In the genomic region with DNA sequence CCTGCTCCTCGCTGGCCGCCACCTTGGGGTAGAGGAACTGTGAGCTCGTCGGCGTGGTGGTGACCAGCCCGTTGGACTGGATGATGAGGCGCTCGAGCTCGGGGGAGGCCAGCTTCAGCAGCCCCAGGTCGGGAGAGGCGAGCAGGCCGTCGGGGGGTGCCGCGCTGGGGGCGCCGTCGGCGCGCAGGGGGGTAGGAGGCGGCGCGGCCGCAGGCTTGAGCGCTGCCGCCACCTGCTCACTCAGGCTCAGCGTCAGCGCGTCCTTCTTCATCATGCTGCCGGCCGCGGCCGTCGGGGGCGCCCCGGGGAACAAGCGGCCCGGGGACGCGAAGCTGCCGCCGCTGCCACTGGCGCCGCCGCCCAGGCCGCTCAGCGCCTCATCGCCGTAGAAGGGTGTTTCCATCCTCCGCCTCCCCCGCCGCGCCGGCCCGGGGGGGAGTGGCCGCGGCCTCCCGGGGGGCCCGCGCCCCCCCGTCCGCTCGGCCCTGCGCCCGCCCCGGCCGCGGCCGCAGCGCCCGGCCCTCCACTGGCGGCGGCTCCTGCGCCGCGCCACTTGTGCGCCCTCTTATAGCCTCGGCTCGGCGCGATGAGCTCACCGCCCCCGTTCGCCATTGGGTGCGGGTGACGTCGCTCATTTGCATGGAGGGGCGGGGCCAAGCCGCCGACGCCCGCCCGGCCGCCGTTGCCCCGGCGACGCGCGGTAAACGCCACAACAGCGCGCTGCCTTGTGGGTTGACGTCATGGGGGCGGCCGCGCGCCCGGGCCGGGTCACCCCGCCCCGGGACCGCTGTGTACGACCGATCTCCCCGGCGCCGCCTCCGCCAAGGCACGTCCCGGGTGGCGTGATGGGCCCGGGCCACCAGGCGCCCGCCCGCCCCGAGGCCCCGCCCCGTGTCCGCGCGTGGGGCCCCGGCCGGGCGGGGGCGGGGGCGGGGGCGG, we compare ENCODE assay signal across 1 cellular context.
TF ChIP-seq lines count a peak whose summit lies in the region.

JUND (minus strand) TSS at position 541 of the 939 bp plus-strand sequence; CDS start at position 403, 138 bp downstream.

TF ChIP-seq in K562, 482 proteins besides CTCF, POLR2A, EP300 and RAD21 (continued from another document and continues in another):
- TF ChIP-seq MNT (conservative IDR thresholded peaks at IDR 0.05) = no peak
- no peak for TF ChIP-seq BRF2 (IDR thresholded peaks at IDR 0.05; ENCODE audit: borderline replicate concordance, insufficient read depth, insufficient read length)
- TF ChIP-seq TAF1 (IDR thresholded peaks at IDR 0.05; ENCODE audit: control insufficient read depth, extremely low read depth, insufficient read depth, low read length, severe bottlenecking) = peak; percentile 94
- no peak for TF ChIP-seq ZNF184 (CRISPR knock-in tag; IDR thresholded peaks at IDR 0.05)
- TF ChIP-seq TARDBP (IDR thresholded peaks at IDR 0.05) = peak; percentile 97; the same call in 1 of the 2 replicates
- no peak for TF ChIP-seq ZBTB43 (CRISPR knock-in tag; IDR thresholded peaks at IDR 0.05)
- no peak for TF ChIP-seq ZNF253 (CRISPR knock-in tag; conservative IDR thresholded peaks at IDR 0.05)
- no peak for TF ChIP-seq POU5F1 (IDR thresholded peaks at IDR 0.05; ENCODE audit: borderline replicate concordance, low read depth, low read length, partially characterized antibody)
- no peak for TF ChIP-seq TCF7 (IDR thresholded peaks at IDR 0.05; ENCODE audit: borderline replicate concordance)
- 0 out of 2 replicates have a peak, but pooled peaks have one; percentile 30 for TF ChIP-seq RUNX1 (IDR thresholded peaks at IDR 0.05; ENCODE audit: low read depth)
- TF ChIP-seq HDAC1 (IDR thresholded peaks at IDR 0.05) = no peak
- no peak for TF ChIP-seq ZNF134 (CRISPR knock-in tag; conservative IDR thresholded peaks at IDR 0.05)
- TF ChIP-seq HES1 (IDR thresholded peaks at IDR 0.05; ENCODE audit: low read depth) = no peak
- TF ChIP-seq FUS (optimal IDR thresholded peaks at IDR 0.05; ENCODE audit: low read depth, low read length) = no peak
- no peak for TF ChIP-seq LARP7 (IDR thresholded peaks at IDR 0.05)
- TF ChIP-seq ASH1L (IDR thresholded peaks at IDR 0.05; ENCODE audit: borderline replicate concordance, low read depth, partially characterized antibody) = no peak
- no peak for TF ChIP-seq SNAPC5 (CRISPR knock-in tag; IDR thresholded peaks at IDR 0.05)
- peak; percentile 99 for TF ChIP-seq MTA3 (IDR thresholded peaks at IDR 0.05; ENCODE audit: borderline replicate concordance)
- 0 out of 2 replicates have a peak, but pooled peaks have one; percentile 56 for TF ChIP-seq ZNF583 (CRISPR knock-in tag; IDR thresholded peaks at IDR 0.05)
- TF ChIP-seq BDP1 (IDR thresholded peaks at IDR 0.05; ENCODE audit: insufficient read depth, insufficient read length) = no peak
- peak; percentile 37; the same call in 1 of the 2 replicates for TF ChIP-seq ZBTB33 (CRISPR knock-in tag; IDR thresholded peaks at IDR 0.05)
- no peak for TF ChIP-seq ZNF407 (IDR thresholded peaks at IDR 0.05; ENCODE audit: low read depth)
- TF ChIP-seq SRF (CRISPR knock-in tag; IDR thresholded peaks at IDR 0.05) = peak; percentile 14 to 50; a peak in 2 of 4 replicates
- no peak for TF ChIP-seq PCBP1 (IDR thresholded peaks at IDR 0.05; ENCODE audit: low read depth, low read length, poor library complexity, severe bottlenecking)
- TF ChIP-seq, protein P1, sequence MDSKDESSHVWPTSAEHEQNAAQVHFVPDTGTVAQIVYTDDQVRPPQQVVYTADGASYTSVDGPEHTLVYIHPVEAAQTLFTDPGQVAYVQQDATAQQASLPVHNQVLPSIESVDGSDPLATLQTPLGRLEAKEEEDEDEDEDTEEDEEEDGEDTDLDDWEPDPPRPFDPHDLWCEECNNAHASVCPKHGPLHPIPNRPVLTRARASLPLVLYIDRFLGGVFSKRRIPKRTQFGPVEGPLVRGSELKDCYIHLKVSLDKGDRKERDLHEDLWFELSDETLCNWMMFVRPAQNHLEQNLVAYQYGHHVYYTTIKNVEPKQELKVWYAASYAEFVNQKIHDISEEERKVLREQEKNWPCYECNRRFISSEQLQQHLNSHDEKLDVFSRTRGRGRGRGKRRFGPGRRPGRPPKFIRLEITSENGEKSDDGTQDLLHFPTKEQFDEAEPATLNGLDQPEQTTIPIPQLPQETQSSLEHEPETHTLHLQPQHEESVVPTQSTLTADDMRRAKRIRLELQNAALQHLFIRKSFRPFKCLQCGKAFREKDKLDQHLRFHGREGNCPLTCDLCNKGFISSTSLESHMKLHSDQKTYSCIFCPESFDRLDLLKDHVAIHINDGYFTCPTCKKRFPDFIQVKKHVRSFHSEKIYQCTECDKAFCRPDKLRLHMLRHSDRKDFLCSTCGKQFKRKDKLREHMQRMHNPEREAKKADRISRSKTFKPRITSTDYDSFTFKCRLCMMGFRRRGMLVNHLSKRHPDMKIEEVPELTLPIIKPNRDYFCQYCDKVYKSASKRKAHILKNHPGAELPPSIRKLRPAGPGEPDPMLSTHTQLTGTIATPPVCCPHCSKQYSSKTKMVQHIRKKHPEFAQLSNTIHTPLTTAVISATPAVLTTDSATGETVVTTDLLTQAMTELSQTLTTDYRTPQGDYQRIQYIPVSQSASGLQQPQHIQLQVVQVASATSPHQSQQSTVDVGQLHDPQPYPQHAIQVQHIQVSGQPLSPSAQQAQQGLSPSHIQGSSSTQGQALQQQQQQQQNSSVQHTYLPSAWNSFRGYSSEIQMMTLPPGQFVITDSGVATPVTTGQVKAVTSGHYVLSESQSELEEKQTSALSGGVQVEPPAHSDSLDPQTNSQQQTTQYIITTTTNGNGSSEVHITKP (IDR thresholded peaks at IDR 0.05; ENCODE audit: partially characterized antibody) = peak; percentile 15
- no peak for TF ChIP-seq ZBTB8A (IDR thresholded peaks at IDR 0.05; ENCODE audit: partially characterized antibody)
- TF ChIP-seq, protein P2, sequence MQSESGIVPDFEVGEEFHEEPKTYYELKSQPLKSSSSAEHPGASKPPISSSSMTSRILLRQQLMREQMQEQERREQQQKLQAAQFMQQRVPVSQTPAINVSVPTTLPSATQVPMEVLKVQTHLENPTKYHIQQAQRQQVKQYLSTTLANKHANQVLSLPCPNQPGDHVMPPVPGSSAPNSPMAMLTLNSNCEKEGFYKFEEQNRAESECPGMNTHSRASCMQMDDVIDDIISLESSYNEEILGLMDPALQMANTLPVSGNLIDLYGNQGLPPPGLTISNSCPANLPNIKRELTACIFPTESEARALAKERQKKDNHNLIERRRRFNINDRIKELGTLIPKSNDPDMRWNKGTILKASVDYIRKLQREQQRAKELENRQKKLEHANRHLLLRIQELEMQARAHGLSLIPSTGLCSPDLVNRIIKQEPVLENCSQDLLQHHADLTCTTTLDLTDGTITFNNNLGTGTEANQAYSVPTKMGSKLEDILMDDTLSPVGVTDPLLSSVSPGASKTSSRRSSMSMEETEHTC (IDR thresholded peaks at IDR 0.05) = no peak
- TF ChIP-seq KLF10 (CRISPR knock-in tag; IDR thresholded peaks at IDR 0.05) = no peak
- no peak for TF ChIP-seq TAF7 (tag; IDR thresholded peaks at IDR 0.05)
- no peak for TF ChIP-seq TCF7L2 (IDR thresholded peaks at IDR 0.05; ENCODE audit: low read depth, low read length)
